ENCODE assay signal across 21 cellular contexts in genomic region chr9:109022909-109023308, GRCh38. TPM values are rescaled to one million over a fixed set of nuclear protein-coding genes. Genes with fewer than 3 reads are reported as not detected.
A peak's percentile ranks its signal among the peaks of the same experiment; 100 is the strongest.
DNase-seq lines count a peak whose midpoint lies in the region; ATAC-seq and TF ChIP-seq lines count a peak whose summit lies in the region.
"Had no signal": no experiment of that assay in that cellular context is flagged by ENCODE, and none has a peak within 500 bp of the region (broad histone marks: within the 10 kb centered on the region; RNA-seq: fewer than 3 reads in every experiment).

No MANE protein-coding gene starts in this region.

- H3K27me3 ChIP-seq in HCT116 (ENCODE audit: insufficient read depth, low read length) = no peaks in the 10 kb centered on the region
- H3K27me3 ChIP-seq in neural cell (ENCODE audit: insufficient read depth, low read depth, low read length) = no peaks in the 10 kb centered on the region
- H3K27me3 ChIP-seq: BE2C, heart right ventricle, stomach had no signal

- POLR2A ChIA-PET in HCT116 (lab: Charles Lee) = no interaction called here

- H3K79me2 ChIP-seq in HCT116 (ENCODE audit: insufficient read depth, low read length) (peaks cover 5% of the 10 kb centered on the region; the same call in 1 of the 2 replicates), neural cell (replicated peaks; ENCODE audit: insufficient read depth, low read length) (no peaks in the 10 kb centered on the region)

- H2AFZ ChIP-seq in HCT116 (ENCODE audit: low read depth, low read length, poor library complexity, severe bottlenecking) (no peak overlapping the region), neural cell (ENCODE audit: low read depth, low read length) (no peak overlapping the region)

- TF ChIP-seq POLR2A in HCT116 (IDR thresholded peaks at IDR 0.05; ENCODE audit: borderline replicate concordance, extremely low read depth, insufficient read depth, insufficient read length) = no peak

- H3K36me3 ChIP-seq in HCT116 (ENCODE audit: control insufficient read depth in 1 of 2, insufficient read depth in 2 of 2, low read length in 2 of 2) (peaks cover 3 to 6% of the 10 kb centered on the region in 2 experiments; a peak in 1 of 4 replicates), neural cell (ENCODE audit: insufficient read depth, low read length) (peaks cover under 1% of the 10 kb centered on the region)

- CTCF ChIA-PET in HCT116 (lab: Charles Lee) = no interaction called here

- H3K4me1 Mint-ChIP-seq in T-helper 17 cell = peaks cover 21% of the 10 kb centered on the region

- no peak overlapping the region for H3K4me3 Mint-ChIP-seq in T-helper 17 cell
- H3K4me3 Mint-ChIP-seq: dendritic cell treated with granulocyte-macrophage colony-stimulating factor and Interleukin-4, amounts not matched to agents 40 ng/mL and 50 ng/mL, for 4 days; HFFc6 had no signal

- no peaks in the 10 kb centered on the region for H4K20me1 ChIP-seq in HCT116 (ENCODE audit: insufficient read depth)
- H4K20me1 ChIP-seq in neural cell (ENCODE audit: insufficient read depth) = no peaks in the 10 kb centered on the region

- no peak for TF ChIP-seq EP300 in neural cell (conservative IDR thresholded peaks at IDR 0.05; ENCODE audit: poor library complexity, severe bottlenecking)

- H3F3A ChIP-seq in neural cell (ENCODE audit: insufficient read depth, low read length, poor library complexity, severe bottlenecking) = no peaks in the 10 kb centered on the region

- H3K9me2 ChIP-seq in HCT116 (ENCODE audit: insufficient read depth) (no peaks in the 10 kb centered on the region), neural cell (ENCODE audit: insufficient read depth, low read length) (no peaks in the 10 kb centered on the region)

- RAD21 ChIA-PET in HCT116 (lab: Charles Lee; ENCODE audit: low non-redundant PET in 1 of 2, low total read pairs in 2 of 2, uncharacterized antibody in 2 of 2, unreplicated experiment in 2 of 2) = no interaction called here

- H3K36me3 Mint-ChIP-seq in T-helper 17 cell (ENCODE audit: low read depth) = peaks cover 4% of the 10 kb centered on the region

- intact Hi-C loops in HCT116 (cut with micrococcal nuclease) = no loop called here

- TF ChIP-seq RAD21 in HCT116 (IDR thresholded peaks at IDR 0.05; ENCODE audit: low read depth) = no peak
- no peak for TF ChIP-seq RAD21 in neural cell (conservative IDR thresholded peaks at IDR 0.05)

- ATAC-seq in HCT116 = no peak
- no peak for ATAC-seq in T-helper 17 cell
- ATAC-seq in HG03095 (IDR thresholded peaks at IDR 0.05; ENCODE audit: unreplicated experiment) = no peak

- TF ChIP-seq CTCF in HCT116 (IDR thresholded peaks at IDR 0.05 in 2 of 3, conservative IDR thresholded peaks at IDR 0.05 in 1 of 3; ENCODE audit: borderline replicate concordance in 1 of 3, insufficient read depth in 1 of 3, low read depth in 2 of 3, low read length in 2 of 3) (no peak), neural cell (IDR thresholded peaks at IDR 0.05; ENCODE audit: poor library complexity, severe bottlenecking) (no peak)

- no peaks in the 10 kb centered on the region for H3K4me1 ChIP-seq in HCT116 (ENCODE audit: control insufficient read depth in 1 of 2, insufficient read depth in 2 of 2, low read length in 2 of 2)
- H3K4me1 ChIP-seq: BE2C had no signal

- BruUV-seq in HCT116 (replicated peaks; lab: Mats Ljungman, UMichigan) = no TSS peak

- H3K9me3 ChIP-seq in HCT116 (ENCODE audit: control insufficient read depth in 1 of 2, insufficient read depth in 1 of 2, low read depth in 1 of 2, low read length in 2 of 2) (no peaks in the 10 kb centered on the region), T-helper 17 cell (ENCODE audit: control insufficient read depth, low read length, poor library complexity, severe bottlenecking) (no peaks in the 10 kb centered on the region), neural cell (ENCODE audit: low read length) (no peaks in the 10 kb centered on the region)
- H3K9me3 ChIP-seq: BE2C, heart right ventricle, stomach had no signal

- H3K4me2 ChIP-seq in HCT116 (ENCODE audit: low read length) = no peak overlapping the region
- peak overlapping the region; percentile 15 for H3K4me2 ChIP-seq in neural cell (ENCODE audit: low read length)

- DNase-seq in NCI-H1105 treated with DMSO at 0.1 percent for 48 hours (lab: John Stamatoyannopoulos, UW) (peak; percentile 2), NCI-H1105 (lab: John Stamatoyannopoulos, UW) (no peak), HCT116 (ENCODE audit: low read depth, low spot score) (no peak), T-helper 17 cell (no peak), cortex of kidney (lab: John Stamatoyannopoulos, UW) (no peak)
- DNase-seq in stimulated activated CD8-positive, alpha-beta memory T cell treated with anti-CD3 and anti-CD28 coated beads, Interleukin-4, amount 100 ng/mL, for 48 hours = no peak
- DNase-seq: activated CD4-positive, alpha-beta T cell treated with anti-CD3 and anti-CD28 coated beads, Interleukin-2, amount 50 U/mL, for 1 hour; BE2C; Calu3; heart right ventricle; HFFc6; KG1; NCI-H526; SIG-M5; stimulated activated CD4-positive, alpha-beta T cell treated with anti-CD3 and anti-CD28 coated beads, Interleukin-4, amount 100 ng/mL, for 1 hour; stomach; T-helper 1 cell; trophoblast cell had no signal

- H3K9ac ChIP-seq in HCT116 (ENCODE audit: low read length) (no peak overlapping the region), neural cell (ENCODE audit: low read length) (no peak overlapping the region)

- H3K27ac ChIP-seq in HCT116 (ENCODE audit: low read depth, low read length) = no peak overlapping the region
- no peak overlapping the region for H3K27ac ChIP-seq in neural cell (ENCODE audit: low read length)
- H3K27ac ChIP-seq: heart right ventricle, stomach had no signal

- H3K27me3 Mint-ChIP-seq in T-helper 17 cell = no peaks in the 10 kb centered on the region
- H3K27me3 Mint-ChIP-seq: dendritic cell treated with granulocyte-macrophage colony-stimulating factor and Interleukin-4, amounts not matched to agents 40 ng/mL and 50 ng/mL, for 4 days had no signal

- no peak overlapping the region for H3K4me3 ChIP-seq in HCT116 (replicated peaks in 1 of 2; ENCODE audit: low read depth in 1 of 2, low read length in 2 of 2)
- H3K4me3 ChIP-seq in neural cell (ENCODE audit: low read length) = no peak overlapping the region
- H3K4me3 ChIP-seq: heart right ventricle, stomach had no signal

- peak overlapping the region; percentile 29 for H3K27ac Mint-ChIP-seq in T-helper 17 cell
- H3K27ac Mint-ChIP-seq: dendritic cell treated with granulocyte-macrophage colony-stimulating factor and Interleukin-4, amounts not matched to agents 40 ng/mL and 50 ng/mL, for 4 days; HFFc6 had no signal

TF ChIP-seq in HCT116, 20 proteins besides CTCF, POLR2A, EP300 and RAD21 (continues in another document):
- no peak for TF ChIP-seq REST (IDR thresholded peaks at IDR 0.05; ENCODE audit: low read depth)

TF ChIP-seq in neural cell, 6 proteins besides CTCF, POLR2A, EP300 and RAD21:
- TF ChIP-seq SMC3 (conservative IDR thresholded peaks at IDR 0.05; ENCODE audit: poor library complexity) = no peak

RNA-seq across cellular contexts. Expression of gene CTNNAL1, which starts 9.6 kb away (rescaled TPM):
- total RNA-seq in HCT116 (2021; ENCODE audit: unreplicated experiment) (87.2 TPM), T-helper 17 cell (1 to 10 TPM; 3.1 to 9.6 TPM)
- polyA plus RNA-seq in HCT116 (2012) = 24.8 and 37.9 TPM in 2 replicates
- 14.3 and 24.7 TPM in 2 replicates for polyA plus RNA-seq in neural cell
- 6.6 and 7.5 TPM in 2 replicates for polyA minus RNA-seq in neural cell
